Comparison of ENCODE assay signal across 1 cellular context in the genomic region with DNA sequence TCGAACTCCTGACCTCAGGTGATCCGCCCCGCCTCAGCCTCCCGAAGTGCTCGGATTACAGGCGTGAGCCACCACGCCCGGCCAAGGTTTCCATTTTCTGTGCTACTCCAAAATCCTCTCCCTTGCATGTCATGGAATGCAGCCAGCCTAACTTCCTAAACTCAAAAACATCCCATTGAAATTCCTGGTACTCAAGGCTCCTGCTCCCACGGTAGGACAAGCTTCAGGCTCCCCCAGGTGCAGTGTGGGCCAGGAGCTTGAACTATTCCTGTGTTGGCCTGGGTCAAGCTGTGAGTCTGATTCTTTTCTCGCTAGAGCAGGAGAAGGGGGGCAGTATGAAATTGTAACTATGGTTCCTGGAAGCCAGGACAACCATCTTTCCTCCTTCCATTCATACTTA.
TF ChIP-seq lines count a peak whose summit lies in the region.

No MANE protein-coding gene starts in this region.

TF ChIP-seq in GM23338, 12 proteins besides CTCF, POLR2A, EP300 and RAD21 (continued from another document):
- TF ChIP-seq, protein P1, sequence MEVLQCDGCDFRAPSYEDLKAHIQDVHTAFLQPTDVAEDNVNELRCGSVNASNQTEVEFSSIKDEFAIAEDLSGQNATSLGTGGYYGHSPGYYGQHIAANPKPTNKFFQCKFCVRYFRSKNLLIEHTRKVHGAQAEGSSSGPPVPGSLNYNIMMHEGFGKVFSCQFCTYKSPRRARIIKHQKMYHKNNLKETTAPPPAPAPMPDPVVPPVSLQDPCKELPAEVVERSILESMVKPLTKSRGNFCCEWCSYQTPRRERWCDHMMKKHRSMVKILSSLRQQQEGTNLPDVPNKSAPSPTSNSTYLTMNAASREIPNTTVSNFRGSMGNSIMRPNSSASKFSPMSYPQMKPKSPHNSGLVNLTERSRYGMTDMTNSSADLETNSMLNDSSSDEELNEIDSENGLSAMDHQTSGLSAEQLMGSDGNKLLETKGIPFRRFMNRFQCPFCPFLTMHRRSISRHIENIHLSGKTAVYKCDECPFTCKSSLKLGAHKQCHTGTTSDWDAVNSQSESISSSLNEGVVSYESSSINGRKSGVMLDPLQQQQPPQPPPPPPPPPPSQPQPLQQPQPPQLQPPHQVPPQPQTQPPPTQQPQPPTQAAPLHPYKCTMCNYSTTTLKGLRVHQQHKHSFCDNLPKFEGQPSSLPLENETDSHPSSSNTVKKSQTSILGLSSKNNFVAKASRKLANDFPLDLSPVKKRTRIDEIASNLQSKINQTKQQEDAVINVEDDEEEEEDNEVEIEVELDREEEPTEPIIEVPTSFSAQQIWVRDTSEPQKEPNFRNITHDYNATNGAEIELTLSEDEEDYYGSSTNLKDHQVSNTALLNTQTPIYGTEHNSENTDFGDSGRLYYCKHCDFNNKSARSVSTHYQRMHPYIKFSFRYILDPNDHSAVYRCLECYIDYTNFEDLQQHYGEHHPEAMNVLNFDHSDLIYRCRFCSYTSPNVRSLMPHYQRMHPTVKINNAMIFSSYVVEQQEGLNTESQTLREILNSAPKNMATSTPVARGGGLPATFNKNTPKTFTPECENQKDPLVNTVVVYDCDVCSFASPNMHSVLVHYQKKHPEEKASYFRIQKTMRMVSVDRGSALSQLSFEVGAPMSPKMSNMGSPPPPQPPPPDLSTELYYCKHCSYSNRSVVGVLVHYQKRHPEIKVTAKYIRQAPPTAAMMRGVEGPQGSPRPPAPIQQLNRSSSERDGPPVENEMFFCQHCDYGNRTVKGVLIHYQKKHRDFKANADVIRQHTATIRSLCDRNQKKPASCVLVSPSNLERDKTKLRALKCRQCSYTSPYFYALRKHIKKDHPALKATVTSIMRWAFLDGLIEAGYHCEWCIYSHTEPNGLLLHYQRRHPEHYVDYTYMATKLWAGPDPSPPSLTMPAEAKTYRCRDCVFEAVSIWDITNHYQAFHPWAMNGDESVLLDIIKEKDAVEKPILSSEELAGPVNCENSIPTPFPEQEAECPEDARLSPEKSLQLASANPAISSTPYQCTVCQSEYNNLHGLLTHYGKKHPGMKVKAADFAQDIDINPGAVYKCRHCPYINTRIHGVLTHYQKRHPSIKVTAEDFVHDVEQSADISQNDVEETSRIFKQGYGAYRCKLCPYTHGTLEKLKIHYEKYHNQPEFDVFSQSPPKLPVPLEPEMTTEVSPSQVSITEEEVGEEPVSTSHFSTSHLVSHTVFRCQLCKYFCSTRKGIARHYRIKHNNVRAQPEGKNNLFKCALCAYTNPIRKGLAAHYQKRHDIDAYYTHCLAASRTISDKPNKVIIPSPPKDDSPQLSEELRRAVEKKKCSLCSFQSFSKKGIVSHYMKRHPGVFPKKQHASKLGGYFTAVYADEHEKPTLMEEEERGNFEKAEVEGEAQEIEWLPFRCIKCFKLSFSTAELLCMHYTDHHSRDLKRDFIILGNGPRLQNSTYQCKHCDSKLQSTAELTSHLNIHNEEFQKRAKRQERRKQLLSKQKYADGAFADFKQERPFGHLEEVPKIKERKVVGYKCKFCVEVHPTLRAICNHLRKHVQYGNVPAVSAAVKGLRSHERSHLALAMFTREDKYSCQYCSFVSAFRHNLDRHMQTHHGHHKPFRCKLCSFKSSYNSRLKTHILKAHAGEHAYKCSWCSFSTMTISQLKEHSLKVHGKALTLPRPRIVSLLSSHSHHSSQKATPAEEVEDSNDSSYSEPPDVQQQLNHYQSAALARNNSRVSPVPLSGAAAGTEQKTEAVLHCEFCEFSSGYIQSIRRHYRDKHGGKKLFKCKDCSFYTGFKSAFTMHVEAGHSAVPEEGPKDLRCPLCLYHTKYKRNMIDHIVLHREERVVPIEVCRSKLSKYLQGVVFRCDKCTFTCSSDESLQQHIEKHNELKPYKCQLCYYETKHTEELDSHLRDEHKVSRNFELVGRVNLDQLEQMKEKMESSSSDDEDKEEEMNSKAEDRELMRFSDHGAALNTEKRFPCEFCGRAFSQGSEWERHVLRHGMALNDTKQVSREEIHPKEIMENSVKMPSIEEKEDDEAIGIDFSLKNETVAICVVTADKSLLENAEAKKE (CRISPR knock-in tag; IDR thresholded peaks at IDR 0.05): no peak
- TF ChIP-seq EZH2phosphoT487 (IDR thresholded peaks at IDR 0.05; ENCODE audit: unreplicated experiment): no peak
- TF ChIP-seq, protein P2, sequence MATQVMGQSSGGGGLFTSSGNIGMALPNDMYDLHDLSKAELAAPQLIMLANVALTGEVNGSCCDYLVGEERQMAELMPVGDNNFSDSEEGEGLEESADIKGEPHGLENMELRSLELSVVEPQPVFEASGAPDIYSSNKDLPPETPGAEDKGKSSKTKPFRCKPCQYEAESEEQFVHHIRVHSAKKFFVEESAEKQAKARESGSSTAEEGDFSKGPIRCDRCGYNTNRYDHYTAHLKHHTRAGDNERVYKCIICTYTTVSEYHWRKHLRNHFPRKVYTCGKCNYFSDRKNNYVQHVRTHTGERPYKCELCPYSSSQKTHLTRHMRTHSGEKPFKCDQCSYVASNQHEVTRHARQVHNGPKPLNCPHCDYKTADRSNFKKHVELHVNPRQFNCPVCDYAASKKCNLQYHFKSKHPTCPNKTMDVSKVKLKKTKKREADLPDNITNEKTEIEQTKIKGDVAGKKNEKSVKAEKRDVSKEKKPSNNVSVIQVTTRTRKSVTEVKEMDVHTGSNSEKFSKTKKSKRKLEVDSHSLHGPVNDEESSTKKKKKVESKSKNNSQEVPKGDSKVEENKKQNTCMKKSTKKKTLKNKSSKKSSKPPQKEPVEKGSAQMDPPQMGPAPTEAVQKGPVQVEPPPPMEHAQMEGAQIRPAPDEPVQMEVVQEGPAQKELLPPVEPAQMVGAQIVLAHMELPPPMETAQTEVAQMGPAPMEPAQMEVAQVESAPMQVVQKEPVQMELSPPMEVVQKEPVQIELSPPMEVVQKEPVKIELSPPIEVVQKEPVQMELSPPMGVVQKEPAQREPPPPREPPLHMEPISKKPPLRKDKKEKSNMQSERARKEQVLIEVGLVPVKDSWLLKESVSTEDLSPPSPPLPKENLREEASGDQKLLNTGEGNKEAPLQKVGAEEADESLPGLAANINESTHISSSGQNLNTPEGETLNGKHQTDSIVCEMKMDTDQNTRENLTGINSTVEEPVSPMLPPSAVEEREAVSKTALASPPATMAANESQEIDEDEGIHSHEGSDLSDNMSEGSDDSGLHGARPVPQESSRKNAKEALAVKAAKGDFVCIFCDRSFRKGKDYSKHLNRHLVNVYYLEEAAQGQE (IDR thresholded peaks at IDR 0.05; ENCODE audit: unreplicated experiment): no peak
- TF ChIP-seq, protein P3, sequence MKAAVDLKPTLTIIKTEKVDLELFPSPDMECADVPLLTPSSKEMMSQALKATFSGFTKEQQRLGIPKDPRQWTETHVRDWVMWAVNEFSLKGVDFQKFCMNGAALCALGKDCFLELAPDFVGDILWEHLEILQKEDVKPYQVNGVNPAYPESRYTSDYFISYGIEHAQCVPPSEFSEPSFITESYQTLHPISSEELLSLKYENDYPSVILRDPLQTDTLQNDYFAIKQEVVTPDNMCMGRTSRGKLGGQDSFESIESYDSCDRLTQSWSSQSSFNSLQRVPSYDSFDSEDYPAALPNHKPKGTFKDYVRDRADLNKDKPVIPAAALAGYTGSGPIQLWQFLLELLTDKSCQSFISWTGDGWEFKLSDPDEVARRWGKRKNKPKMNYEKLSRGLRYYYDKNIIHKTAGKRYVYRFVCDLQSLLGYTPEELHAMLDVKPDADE (IDR thresholded peaks at IDR 0.05): no peak
